Comparison of ENCODE assay signal across 8 cellular contexts in genomic region chr12:49827351-49828099, GRCh38.
A peak's percentile ranks its signal among the peaks of the same experiment; 100 is the strongest.
DNase-seq lines count a peak whose midpoint lies in the region; ATAC-seq and TF ChIP-seq lines count a peak whose summit lies in the region.

No MANE protein-coding gene starts in this region.

- H3K27ac Mint-ChIP-seq in dendritic cell treated with granulocyte-macrophage colony-stimulating factor and Interleukin-4, amounts not matched to agents 40 ng/mL and 50 ng/mL, for 4 days = peak overlapping the region; percentile 100

- H3K4me1 Mint-ChIP-seq in dendritic cell treated with granulocyte-macrophage colony-stimulating factor and Interleukin-4, amounts not matched to agents 40 ng/mL and 50 ng/mL, for 4 days (ENCODE audit: low read depth) = peaks cover 63% of the 10 kb centered on the region

- H3K4me3 ChIP-seq in AG10803 (ENCODE audit: low read length) = peak overlapping the region; percentile 92

- no peak for TF ChIP-seq CTCF in AG10803 (conservative IDR thresholded peaks at IDR 0.05; ENCODE audit: low read length)

- peaks cover 27% of the 10 kb centered on the region for H3K36me3 Mint-ChIP-seq in dendritic cell treated with granulocyte-macrophage colony-stimulating factor and Interleukin-4, amounts not matched to agents 40 ng/mL and 50 ng/mL, for 4 days (ENCODE audit: low read depth)

- peak; percentile 75 for DNase-seq in AG10803 (ENCODE audit: low read depth)
- DNase-seq in NCI-H1105 (lab: John Stamatoyannopoulos, UW) = peak; percentile 23
- peak; percentile 48 for DNase-seq in activated CD4-positive, alpha-beta T cell treated with anti-CD3 and anti-CD28 coated beads for 48 hours
- peak; percentile 90 for DNase-seq in left kidney (ENCODE audit: low read depth, low spot score)
- DNase-seq in stimulated activated CD4-positive, alpha-beta T cell treated with anti-CD3 and anti-CD28 coated beads, Interleukin-1b, Interleukin-23, amount 100 ng/mL, for 4 hours (ENCODE audit: low read depth in 2 of 2) = peak; percentile 25 to 45

- ATAC-seq in GM19035 (IDR thresholded peaks at IDR 0.05; ENCODE audit: unreplicated experiment) (peak; percentile 16), HG02884 (IDR thresholded peaks at IDR 0.05; ENCODE audit: unreplicated experiment) (no peak)

- intact Hi-C loops in dendritic cell treated with granulocyte-macrophage colony-stimulating factor and Interleukin-4, amounts not matched to agents 40 ng/mL and 50 ng/mL, for 4 days (cut with micrococcal nuclease) = loop anchor here (1.0 to 5.0 kb wide), 2 partner anchors 16 to 45 kb away; partner anchors contain the start of gene BCDIN3D

- H3K27me3 Mint-ChIP-seq in dendritic cell treated with granulocyte-macrophage colony-stimulating factor and Interleukin-4, amounts not matched to agents 40 ng/mL and 50 ng/mL, for 4 days = no peaks in the 10 kb centered on the region

- peak overlapping the region; percentile 99 for H3K4me3 Mint-ChIP-seq in dendritic cell treated with granulocyte-macrophage colony-stimulating factor and Interleukin-4, amounts not matched to agents 40 ng/mL and 50 ng/mL, for 4 days

- H3K9me3 Mint-ChIP-seq in dendritic cell treated with granulocyte-macrophage colony-stimulating factor and Interleukin-4, amounts not matched to agents 40 ng/mL and 50 ng/mL, for 4 days = no peaks in the 10 kb centered on the region

Comparison
In these comparisons a context has a peak if more than half of its experiments do, and no peak if none do; other contexts are left out.
1. DNase-seq: peak in every context shown above with its lines; median percentile 90 in left kidney; 75 in AG10803; 48 in activated CD4-positive, alpha-beta T cell treated with anti-CD3 and anti-CD28 coated beads for 48 hours; 35 in stimulated activated CD4-positive, alpha-beta T cell treated with anti-CD3 and anti-CD28 coated beads, Interleukin-1b, Interleukin-23, amount 100 ng/mL, for 4 hours; 23 in NCI-H1105.